Comparison of ENCODE assay signal across 18 cellular contexts in the genomic region with DNA sequence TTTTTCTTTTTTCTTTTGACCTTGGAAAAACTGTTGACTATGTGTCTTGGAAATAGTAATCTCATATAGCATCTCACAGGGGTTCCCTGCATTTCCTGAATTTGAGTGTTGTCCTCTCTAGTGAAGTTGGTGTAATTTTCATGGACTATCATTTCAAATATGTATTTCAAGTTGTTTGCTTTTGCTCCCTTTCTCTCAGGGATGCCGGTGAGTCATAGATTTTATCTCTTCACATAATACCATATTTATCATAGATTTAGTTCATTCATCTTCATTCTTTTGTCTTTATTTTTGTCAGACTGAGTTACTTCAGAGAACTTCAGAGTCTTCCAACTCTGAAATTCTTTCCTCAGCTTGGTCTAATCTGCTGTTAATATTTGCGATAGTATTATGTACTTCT.
DNase-seq lines count a peak whose midpoint lies in the region; ATAC-seq and TF ChIP-seq lines count a peak whose summit lies in the region.
"Had no signal": no experiment of that assay in that cellular context is flagged by ENCODE, and none has a peak within 500 bp of the region (broad histone marks: within the 10 kb centered on the region; RNA-seq: fewer than 3 reads in every experiment).

No MANE protein-coding gene starts in this region.

- DNase-seq in MCF 10A (ENCODE audit: unreplicated experiment), result peak; percentile 26
- DNase-seq in mammary epithelial cell, result no peak
- peak; percentile 35 for DNase-seq in ELR (ENCODE audit: low read depth)
- DNase-seq in PC-3, result peak; percentile 78
- DNase-seq in neuronal stem cell (ENCODE audit: low spot score), result no peak
- no peak for DNase-seq in NCI-H1436 treated with DMSO at 0.1 percent for 48 hours (lab: John Stamatoyannopoulos, UW)
- DNase-seq: 8988T; C1 segment of cervical spinal cord; Calu3; CD4-positive, alpha-beta memory T cell; COR-L47; DMS79; EL; GF-D8; H9 had no signal

- H3K4me1 Mint-ChIP-seq in MCF 10A (ENCODE audit: insufficient read depth, unreplicated experiment), result peaks cover 10% of the 10 kb centered on the region
- H3K4me1 Mint-ChIP-seq: CD4-positive, alpha-beta memory T cell; GM23338; H9 had no signal

- no peaks in the 10 kb centered on the region for H3K79me1 ChIP-seq in neuronal stem cell (ENCODE audit: low read depth, low read length)

- no peak overlapping the region for H3K27ac Mint-ChIP-seq in MCF 10A (ENCODE audit: low read depth, unreplicated experiment)
- H3K27ac Mint-ChIP-seq: CD4-positive, alpha-beta memory T cell; GM23338; H9 had no signal

- H3K14ac ChIP-seq in neuronal stem cell (ENCODE audit: low read length), result no peak overlapping the region

- no peaks in the 10 kb centered on the region for H3K9me2 ChIP-seq in PC-3 (replicated peaks; ENCODE audit: low read length)

- ATAC-seq in PC-3 (peak; percentile 91), GM21515 (IDR thresholded peaks at IDR 0.05; ENCODE audit: unreplicated experiment) (no peak)
- ATAC-seq: GM23338, HCT116 had no signal

- H3K79me2 ChIP-seq in mammary epithelial cell (ENCODE audit: insufficient read depth, low read length), result no peaks in the 10 kb centered on the region
- H3K79me2 ChIP-seq in PC-3 (ENCODE audit: low read length), result no peaks in the 10 kb centered on the region

- BruUV-seq in MCF 10A (replicated peaks; lab: Mats Ljungman, UMichigan), result no TSS peak
- no TSS peak for BruUV-seq in mammary epithelial cell (replicated peaks; lab: Mats Ljungman, UMichigan)
- no TSS peak for BruUV-seq in PC-3 (replicated peaks; lab: Mats Ljungman, UMichigan)

- H3K36me3 Mint-ChIP-seq in MCF 10A (ENCODE audit: insufficient read depth, unreplicated experiment), result no peaks in the 10 kb centered on the region
- H3K36me3 Mint-ChIP-seq: CD4-positive, alpha-beta memory T cell had no signal

- no peak overlapping the region for H2AK5ac ChIP-seq in neuronal stem cell (ENCODE audit: low read depth, low read length)

- no peak overlapping the region for H3K18ac ChIP-seq in neuronal stem cell (ENCODE audit: low read length)

- H3K4me3 Mint-ChIP-seq in MCF 10A (ENCODE audit: unreplicated experiment), result no peak overlapping the region
- H3K4me3 Mint-ChIP-seq: CD4-positive, alpha-beta memory T cell; GM23338; H9 had no signal

- H3K4me1 ChIP-seq in mammary epithelial cell (ENCODE audit: insufficient read depth, low read length) (no peaks in the 10 kb centered on the region), PC-3 (ENCODE audit: insufficient read depth, low read length) (peaks cover 16% of the 10 kb centered on the region), neuronal stem cell (ENCODE audit: control insufficient read depth in 2 of 2, insufficient read depth in 1 of 2, low read depth in 1 of 2, low read length in 2 of 2) (no peaks in the 10 kb centered on the region)

- CTCF ChIA-PET in MCF 10A (lab: Yijun Ruan, JAX) (interaction anchor here (0.7 to 0.9 kb wide), 2 partner anchors 35 to 459 kb away, joined by 3 read pairs; no protein-coding TSS in a partner anchor), mammary epithelial cell (lab: Charles Lee; ENCODE audit: low non-redundant PET) (no interaction called here), PC-3 (lab: Charles Lee) (no interaction called here)

- H3K36me3 ChIP-seq in mammary epithelial cell (ENCODE audit: insufficient read depth, low read length), result no peaks in the 10 kb centered on the region
- H3K36me3 ChIP-seq in PC-3 (ENCODE audit: low read depth, low read length), result no peaks in the 10 kb centered on the region
- H3K36me3 ChIP-seq in neuronal stem cell (replicated peaks in 1 of 2; ENCODE audit: control insufficient read depth in 2 of 2, insufficient read depth in 2 of 2, low read length in 2 of 2), result no peaks in the 10 kb centered on the region

- WGBS in mammary epithelial cell (ENCODE audit: low coverage, missing lambda C conversion rate), result 66% methylated on average over 2 of the region's 2 CpGs
- WGBS in neuronal stem cell (ENCODE audit: extremely low coverage in 2 of 2, insufficient read length in 2 of 2, insufficient replicate concordance in 1 of 2), 2 donors, result no CpG with 5 or more reads among the region's 2 CpGs

- H3K9ac ChIP-seq in mammary epithelial cell (ENCODE audit: insufficient read depth, low read length) (no peak overlapping the region), PC-3 (ENCODE audit: low read length) (no peak overlapping the region), neuronal stem cell (ENCODE audit: low read depth, low read length, poor library complexity) (no peak overlapping the region)

- H4K8ac ChIP-seq in neuronal stem cell (ENCODE audit: low read depth, low read length), result no peak overlapping the region

- POLR2A ChIA-PET in MCF 10A (lab: Yijun Ruan, JAX) (interaction anchor here (0.6 kb wide), 1 partner anchor 301 kb away, joined by 3 read pairs; no protein-coding TSS in a partner anchor), PC-3 (lab: Charles Lee; ENCODE audit: unreplicated experiment) (interaction anchor here (0.6 kb wide), 1 partner anchor 109 kb away, joined by 10 read pairs; no protein-coding TSS in a partner anchor)

- intact Hi-C loops in MCF 10A (cut with micrococcal nuclease) (no loop called here), mammary epithelial cell (cut with micrococcal nuclease) (no loop called here), PC-3 (cut with micrococcal nuclease) (no loop called here)

- H3K23ac ChIP-seq in neuronal stem cell (ENCODE audit: low read depth, low read length, poor library complexity), result no peak overlapping the region

- no peak overlapping the region for H3K4me2 ChIP-seq in mammary epithelial cell (ENCODE audit: insufficient read depth, low read depth, low read length)
- H3K4me2 ChIP-seq in PC-3 (ENCODE audit: low read length), result peak overlapping the region; percentile 25
- H3K4me2 ChIP-seq in neuronal stem cell (ENCODE audit: insufficient read depth, low read length, poor library complexity, severe bottlenecking), result no peak overlapping the region
- H3K4me2 ChIP-seq: GM23338 had no signal

- H2BK5ac ChIP-seq in neuronal stem cell (ENCODE audit: low read length), result no peak overlapping the region

- H3K27me3 ChIP-seq in mammary epithelial cell (ENCODE audit: insufficient read depth, low read length) (no peaks in the 10 kb centered on the region), PC-3 (ENCODE audit: low read length) (no peaks in the 10 kb centered on the region), neuronal stem cell (ENCODE audit: control insufficient read depth in 3 of 3, insufficient read depth in 3 of 3, low read depth in 1 of 3, low read length in 3 of 3) (no peaks in the 10 kb centered on the region)

- H4K20me1 ChIP-seq in mammary epithelial cell (ENCODE audit: insufficient read depth, low read length), result no peaks in the 10 kb centered on the region
- H4K20me1 ChIP-seq in PC-3 (ENCODE audit: low read length), result no peaks in the 10 kb centered on the region

- no peak overlapping the region for H2BK12ac ChIP-seq in neuronal stem cell (ENCODE audit: low read length)

- H2BK120ac ChIP-seq in neuronal stem cell (ENCODE audit: low read depth, low read length), result no peak overlapping the region

- H3K9me3 Mint-ChIP-seq in MCF 10A (ENCODE audit: unreplicated experiment), result peaks cover 7% of the 10 kb centered on the region

- H3K27ac ChIP-seq in mammary epithelial cell (ENCODE audit: insufficient read depth, low read depth, low read length) (no peak overlapping the region), PC-3 (ENCODE audit: low read length) (peak overlapping the region; percentile 36), neuronal stem cell (replicated peaks; ENCODE audit: low read length) (no peak overlapping the region)

- no peaks in the 10 kb centered on the region for H3K27me3 Mint-ChIP-seq in MCF 10A (ENCODE audit: insufficient read depth, unreplicated experiment)
- H3K27me3 Mint-ChIP-seq: CD4-positive, alpha-beta memory T cell had no signal

- H4K91ac ChIP-seq in neuronal stem cell (ENCODE audit: low read depth, low read length, poor library complexity), result no peak overlapping the region

- peaks cover 37% of the 10 kb centered on the region for H3K9me3 ChIP-seq in mammary epithelial cell (replicated peaks; ENCODE audit: insufficient read depth, low read length)
- no peaks in the 10 kb centered on the region for H3K9me3 ChIP-seq in PC-3 (ENCODE audit: low read length)
- no peaks in the 10 kb centered on the region for H3K9me3 ChIP-seq in neuronal stem cell (replicated peaks in 1 of 2; ENCODE audit: control insufficient read depth in 2 of 2, insufficient read depth in 1 of 2, low read depth in 1 of 2, low read length in 2 of 2)

- TF ChIP-seq CTCF in MCF 10A (IDR thresholded peaks at IDR 0.05; ENCODE audit: unreplicated experiment) (no peak), mammary epithelial cell (conservative IDR thresholded peaks at IDR 0.05 in 1 of 2, IDR thresholded peaks at IDR 0.05 in 1 of 2; ENCODE audit: extremely low read depth in 1 of 2, insufficient read depth in 1 of 2, low read depth in 1 of 2, low read length in 2 of 2) (no peak), PC-3 (conservative IDR thresholded peaks at IDR 0.05; ENCODE audit: low read depth, low read length) (no peak)

- no peak overlapping the region for H2BK15ac ChIP-seq in neuronal stem cell (ENCODE audit: low read length)

- H3F3A ChIP-seq in PC-3 (ENCODE audit: low read length, unreplicated experiment), result no peaks in the 10 kb centered on the region

- no peak overlapping the region for H2AFZ ChIP-seq in mammary epithelial cell (ENCODE audit: low read depth, low read length)
- no peak overlapping the region for H2AFZ ChIP-seq in PC-3 (ENCODE audit: low read length)
- no peak overlapping the region for H2AFZ ChIP-seq in neuronal stem cell (ENCODE audit: low read length)
- H2AFZ ChIP-seq: GM23338 had no signal

- in situ Hi-C loops in mammary epithelial cell (cut with MboI; ENCODE audit: low sequenced_read_pairs in 2 of 2), result no loop called here

- dilution Hi-C loops in mammary epithelial cell (cut with HindIII; ENCODE audit: low sequenced_read_pairs), result no loop called here

- H3K4ac ChIP-seq in neuronal stem cell (ENCODE audit: low read length), result no peak overlapping the region

- H3K4me3 ChIP-seq in mammary epithelial cell (replicated peaks in 1 of 3; ENCODE audit: insufficient read depth in 1 of 3, low read depth in 2 of 3, low read length in 3 of 3), result no peak overlapping the region
- H3K4me3 ChIP-seq in PC-3 (ENCODE audit: low read length), result no peak overlapping the region
- H3K4me3 ChIP-seq in neuronal stem cell (ENCODE audit: low read length in 2 of 2), result no peak overlapping the region
- H3K4me3 ChIP-seq: GM23338 had no signal

Comparison
In these comparisons a context has a peak if more than half of its experiments do, and no peak if none do; other contexts are left out.
1. DNase-seq: peak in MCF 10A (single experiment), ELR (single experiment) and PC-3 (single experiment); none in mammary epithelial cell (single experiment), neuronal stem cell (single experiment) and NCI-H1436 treated with DMSO at 0.1 percent for 48 hours (single experiment).